ENCODE assay signal across 29 cellular contexts in genomic region chr9:132197856-132198550, GRCh38. TPM values are rescaled to one million over a fixed set of nuclear protein-coding genes. Genes with fewer than 3 reads are reported as not detected.
"Had no signal": no experiment of that assay in that cellular context is flagged by ENCODE, and none has a peak within 500 bp of the region (broad histone marks: within the 10 kb centered on the region; RNA-seq: fewer than 3 reads in every experiment).

No MANE protein-coding gene starts in this region.

- FAIRE-seq: colon, endometrium, endothelial cell of umbilical vein, frontal cortex had no signal

- H3K9me3 ChIP-seq: colonic mucosa, esophagus muscularis mucosa, esophagus squamous epithelium, gastrocnemius medialis, gastroesophageal sphincter, heart left ventricle, heart right ventricle had no signal

- H3K4me3 ChIP-seq: colonic mucosa, coronary artery, dorsolateral prefrontal cortex, esophagus muscularis mucosa, esophagus squamous epithelium, gastrocnemius medialis, gastroesophageal sphincter, heart left ventricle, heart right ventricle had no signal

- DNase-seq: colonic mucosa; cortex of kidney; dermis blood vessel endothelial cell; dorsolateral prefrontal cortex; effector CD4-positive, alpha-beta T cell; effector CD8-positive, alpha-beta T cell; effector memory CD4-positive, alpha-beta T cell; effector memory CD8-positive, alpha-beta T cell; endodermal cell; erythroblast; esophagus squamous epithelium; foreskin fibroblast; foreskin keratinocyte; foreskin melanocyte; gastrocnemius medialis; glutamatergic neuron; head of caudate nucleus; heart left ventricle; heart right ventricle had no signal

- H3K36me3 ChIP-seq: colonic mucosa, esophagus muscularis mucosa, esophagus squamous epithelium, gastrocnemius medialis, heart left ventricle, heart right ventricle had no signal

- H3K27ac ChIP-seq: colonic mucosa, coronary artery, dorsolateral prefrontal cortex, epithelial cell of prostate, esophagus muscularis mucosa, esophagus squamous epithelium, foreskin keratinocyte, gastrocnemius medialis, gastroesophageal sphincter, heart left ventricle, heart right ventricle had no signal

- ATAC-seq: effector memory CD8-positive, alpha-beta T cell; esophagus mucosa; foreskin keratinocyte; gastrocnemius medialis; gastroesophageal sphincter; heart left ventricle; heart right ventricle had no signal

- H3K4me1 ChIP-seq: colonic mucosa, esophagus muscularis mucosa, esophagus squamous epithelium, foreskin keratinocyte, gastrocnemius medialis, gastroesophageal sphincter, heart right ventricle had no signal

RNA-seq across cellular contexts. Expression of gene NTNG2, which starts 36.1 kb away (rescaled TPM):
- total RNA-seq: dermis blood vessel endothelial cell, epithelial cell of proximal tubule had no signal
